ENCODE assay signal across 8 cellular contexts in the genomic region with DNA sequence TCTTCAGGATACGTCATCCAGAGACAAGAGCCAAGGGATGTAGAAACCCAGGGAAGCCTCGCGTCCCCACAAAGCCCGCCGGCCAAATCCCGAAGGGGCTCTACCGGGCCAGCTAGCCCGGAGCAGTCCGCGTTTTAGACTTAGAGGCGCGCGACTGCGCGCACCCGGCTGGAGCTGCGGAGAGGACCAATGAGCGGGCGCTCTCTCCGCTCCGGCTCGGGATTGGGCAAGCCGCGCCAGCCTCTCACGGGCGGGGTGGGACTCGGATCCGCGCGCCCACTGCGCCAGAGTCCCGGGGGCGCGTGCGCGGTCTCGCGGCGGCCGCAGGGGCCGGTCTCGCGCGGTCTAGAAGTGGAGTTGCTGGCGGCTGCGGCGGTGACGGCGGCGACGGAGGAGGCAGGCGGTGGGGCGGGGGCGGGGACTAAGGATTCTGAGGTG. TPM values are rescaled to one million over a fixed set of nuclear protein-coding genes. Genes with fewer than 3 reads are reported as not detected.
DNase-seq lines count a peak whose midpoint lies in the region; ATAC-seq and TF ChIP-seq lines count a peak whose summit lies in the region.

No MANE protein-coding gene starts in this region.

- DNase-seq in AG20443 (ENCODE audit: low spot score) (peak; percentile 98), NCI-H345 treated with DMSO at 0.1 percent for 48 hours (lab: John Stamatoyannopoulos, UW; ENCODE audit: unreplicated experiment) (peak; percentile 96), chondrocyte (ENCODE audit: low spot score) (peak; percentile 98), kidney glomerular epithelial cell (lab: John Stamatoyannopoulos, UW) (peak; percentile 90)
- DNase-seq in activated CD4-positive, alpha-beta T cell treated with anti-CD3 and anti-CD28 coated beads for 1 hour, result peak; percentile 90
- DNase-seq in stimulated activated CD4-positive, alpha-beta T cell treated with anti-CD3 and anti-CD28 coated beads, Interleukin-15, amount 100 ng/mL, for 48 hours (ENCODE audit: low read depth in 2 of 2), result peak; percentile 88 to 91

- H3K36me3 Mint-ChIP-seq in chondrocyte (ENCODE audit: low read depth), result no peaks in the 10 kb centered on the region

- no peaks in the 10 kb centered on the region for H3K9me3 Mint-ChIP-seq in chondrocyte (ENCODE audit: low read depth)

- peaks cover 25% of the 10 kb centered on the region for H3K4me1 Mint-ChIP-seq in chondrocyte (ENCODE audit: low read depth)

- no peaks in the 10 kb centered on the region for H3K27me3 Mint-ChIP-seq in chondrocyte (ENCODE audit: low read depth)

- peak overlapping the region; percentile 83 for H3K4me3 Mint-ChIP-seq in chondrocyte (ENCODE audit: unreplicated experiment)

- H3K27ac Mint-ChIP-seq in chondrocyte (ENCODE audit: unreplicated experiment), result peak overlapping the region; percentile 98

- peak; percentile 87 for ATAC-seq in GM19035 (IDR thresholded peaks at IDR 0.05; ENCODE audit: unreplicated experiment)
- peak; percentile 90 for ATAC-seq in HG03342 (IDR thresholded peaks at IDR 0.05; ENCODE audit: unreplicated experiment)

- TF ChIP-seq CTCF in chondrocyte (IDR thresholded peaks at IDR 0.05), result no peak

RNA-seq across cellular contexts. Expression of gene PALS1, which starts 0.2 kb away (rescaled TPM):
- total RNA-seq in chondrocyte, result 12.5 to 14.5 TPM (median 14.3 TPM) in 3 replicates

RNA-seq across cellular contexts. Expression of gene GARIN2, which starts 51.8 kb away (rescaled TPM):
- total RNA-seq in chondrocyte, result not detected in 3 replicates

Comparison
In these comparisons a context has a peak if more than half of its experiments do, and no peak if none do; other contexts are left out.
1. Peak in every context shown above with its lines: DNase-seq and ATAC-seq.